ENCODE assay signal across 24 cellular contexts in genomic region chr16:59397638-59398037, GRCh38.
"Had no signal": no experiment of that assay in that cellular context is flagged by ENCODE, and none has a peak within 500 bp of the region (broad histone marks: within the 10 kb centered on the region; RNA-seq: fewer than 3 reads in every experiment).

No MANE protein-coding gene starts in this region.

- H3K36me3 ChIP-seq: neural progenitor cell, ovary, right lobe of liver, sigmoid colon, stomach, thoracic aorta, thyroid gland, transverse colon, upper lobe of right lung, uterus had no signal

- H3K4me3 ChIP-seq: neural progenitor cell, ovary, psoas muscle, right lobe of liver, sigmoid colon, stomach, thoracic aorta, thyroid gland, transverse colon, upper lobe of right lung, uterus had no signal

- H2AFZ ChIP-seq: neural progenitor cell, parathyroid adenoma had no signal

- H3K79me2 ChIP-seq: parathyroid adenoma had no signal

- H3K9ac ChIP-seq: neural progenitor cell, parathyroid adenoma had no signal

- H3K4me2 ChIP-seq: neural progenitor cell had no signal

- ATAC-seq: natural killer cell; psoas muscle; right cardiac atrium; right lobe of liver; stimulated activated effector memory CD8-positive, alpha-beta T cell treated with anti-CD3 and anti-CD28 coated beads, Interleukin-12 subunit alpha, Interleukin-12 subunit beta, amount 100 ng/mL, for 72 hours; stimulated activated naive B cell treated with anti-CD40 and anti-IgM and Interleukin-4, amounts not matched to agents 10 μg/mL and 1 μg/mL and 100 μg/mL, for 72 hours; upper lobe of right lung had no signal

- H3K27ac ChIP-seq: neural progenitor cell, ovary, parathyroid adenoma, psoas muscle, right lobe of liver, sigmoid colon, stomach, thoracic aorta, thyroid gland, transverse colon, upper lobe of right lung, uterus had no signal

- H3K27me3 ChIP-seq: neural progenitor cell, ovary, right lobe of liver, sigmoid colon, stomach, thyroid gland, transverse colon, upper lobe of right lung, uterus had no signal

- H3K4me1 ChIP-seq: parathyroid adenoma, psoas muscle, right lobe of liver, sigmoid colon, stomach, thyroid gland, transverse colon, upper lobe of right lung, uterus had no signal

- H3K9me3 ChIP-seq: ovary, psoas muscle, right lobe of liver, stomach, thoracic aorta, thyroid gland, transverse colon, upper lobe of right lung, uterus had no signal

- FAIRE-seq: small intestine had no signal

- DNase-seq: natural killer cell; occipital lobe; ovary; posterior cingulate gyrus; psoas muscle; right cardiac atrium; right lobe of liver; sigmoid colon; small intestine; stimulated activated CD4-positive, alpha-beta T cell treated with anti-CD3 and anti-CD28 coated beads, Interleukin-15, amount 100 ng/mL, for 24 hours; stimulated activated CD4-positive, alpha-beta T cell treated with anti-CD3 and anti-CD28 coated beads, Interleukin-2, amount 100 ng/mL, for 24 hours; stimulated activated CD4-positive, alpha-beta T cell treated with anti-CD3 and anti-CD28 coated beads, Interleukin-2, amount 100 ng/mL, for 48 hours; stimulated activated CD4-positive, alpha-beta T cell treated with anti-CD3 and anti-CD28 coated beads, Interleukin-4, amount 100 ng/mL, for 24 hours; stimulated activated naive B cell treated with anti-CD40 and anti-IgM and Interleukin-4, amounts not matched to agents 10 μg/mL and 1 μg/mL and 100 μg/mL, for 72 hours; stimulated activated naive CD4-positive, alpha-beta T cell treated with Interleukin-2 at 50 U/mL for 16 hours; stomach; thyroid gland; transverse colon; upper lobe of right lung; uterus had no signal
